In the genomic region with DNA sequence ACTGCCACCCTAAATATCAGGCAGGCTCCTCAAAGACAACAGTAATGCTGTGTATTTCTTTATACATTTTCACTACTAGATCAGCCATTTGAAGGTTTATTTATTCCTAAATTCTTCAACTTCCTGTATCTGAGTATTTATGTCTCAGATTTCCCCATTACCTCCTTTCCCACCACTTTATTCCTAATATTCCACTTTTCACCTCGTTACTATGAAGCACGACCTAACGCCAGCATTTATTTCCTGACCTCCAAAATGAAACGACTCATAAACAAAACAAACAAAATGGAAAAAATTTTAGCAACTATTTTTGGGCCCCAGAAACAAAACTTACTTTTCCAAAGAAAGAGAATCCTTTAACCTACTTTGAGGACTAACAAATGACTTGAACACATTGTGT, we compare ENCODE assay signal across 19 cellular contexts.
DNase-seq lines count a peak whose midpoint lies in the region; ATAC-seq and TF ChIP-seq lines count a peak whose summit lies in the region.
"Had no signal": no experiment of that assay in that cellular context is flagged by ENCODE, and none has a peak within 500 bp of the region (broad histone marks: within the 10 kb centered on the region; RNA-seq: fewer than 3 reads in every experiment).

No MANE protein-coding gene starts in this region.

- H3K27ac ChIP-seq in KOPT-K1 (ENCODE audit: low read depth, low read length, poor library complexity, severe bottlenecking), result peak overlapping the region; percentile 13
- H3K27ac ChIP-seq in uterus, result peak overlapping the region; percentile 6 to 69
- H3K27ac ChIP-seq in gastrocnemius medialis, result no peak overlapping the region
- H3K27ac ChIP-seq: KMS-11, skin epidermis, suprapubic skin had no signal

- H3K4me1 ChIP-seq in uterus (peaks cover 0 to 16% of the 10 kb centered on the region in 2 donors), gastrocnemius medialis (peaks cover 5 to 6% of the 10 kb centered on the region in 2 donors)

- H3K9me3 Mint-ChIP-seq in endothelial cell (ENCODE audit: unreplicated experiment) (no peaks in the 10 kb centered on the region), mesothelial cell of epicardium (no peaks in the 10 kb centered on the region)
- H3K9me3 Mint-ChIP-seq: H9 had no signal

- H3K4me3 ChIP-seq in uterus (no peak overlapping the region), gastrocnemius medialis (no peak overlapping the region), MG63 (no peak overlapping the region)
- H3K4me3 ChIP-seq: lung, skin epidermis, suprapubic skin had no signal

- no peak overlapping the region for H3K4me3 Mint-ChIP-seq in endothelial cell (ENCODE audit: unreplicated experiment)
- H3K4me3 Mint-ChIP-seq in mesothelial cell of epicardium, result no peak overlapping the region
- H3K4me3 Mint-ChIP-seq: H9 had no signal

- TF ChIP-seq POLR2A in uterus (IDR thresholded peaks at IDR 0.05), result no peak
- TF ChIP-seq POLR2A in gastrocnemius medialis (IDR thresholded peaks at IDR 0.05), result no peak

- DNase-seq in endothelial cell (ENCODE audit: low spot score) (no peak), mesothelial cell of epicardium (ENCODE audit: low spot score in 2 of 2, unreplicated experiment in 2 of 2) (no peak), uterus (no peak), gastrocnemius medialis (no peak), NCI-H774 (lab: John Stamatoyannopoulos, UW) (no peak), MG63 (no peak), activated gamma-delta T cell (lab: John Stamatoyannopoulos, UW) (no peak)
- DNase-seq: activated CD4-positive, alpha-beta T cell treated with anti-CD3 and anti-CD28 coated beads for 1 hour; activated gamma-delta T cell treated with Interleukin-2 at 50 U/mL for 16 hours; effector CD8-positive, alpha-beta T cell; H9; NCI-H146; NCI-H524; T-helper 1 cell had no signal

- intact Hi-C loops in uterus (cut with DNase I; ENCODE audit: low total_unique reads) (no loop called here), gastrocnemius medialis (cut with DNase I; ENCODE audit: low total_unique reads) (no loop called here)

- H3K27me3 Mint-ChIP-seq in endothelial cell (ENCODE audit: unreplicated experiment) (peaks cover 1% of the 10 kb centered on the region), mesothelial cell of epicardium (ENCODE audit: low read depth) (no peaks in the 10 kb centered on the region)

- H3K27me3 ChIP-seq in uterus (no peaks in the 10 kb centered on the region), gastrocnemius medialis (no peaks in the 10 kb centered on the region), MG63 (no peaks in the 10 kb centered on the region)
- H3K27me3 ChIP-seq: suprapubic skin had no signal

- ATAC-seq in gastrocnemius medialis, result no peak

- H3K36me3 ChIP-seq in KOPT-K1 (ENCODE audit: insufficient read depth, low read length) (no peaks in the 10 kb centered on the region), uterus (no peaks in the 10 kb centered on the region), gastrocnemius medialis (no peaks in the 10 kb centered on the region), MG63 (no peaks in the 10 kb centered on the region)
- H3K36me3 ChIP-seq: suprapubic skin had no signal

- H3K9me3 ChIP-seq in KOPT-K1 (ENCODE audit: insufficient read depth, low read length, poor library complexity, severe bottlenecking), result no peaks in the 10 kb centered on the region
- no peaks in the 10 kb centered on the region for H3K9me3 ChIP-seq in uterus
- no peaks in the 10 kb centered on the region for H3K9me3 ChIP-seq in gastrocnemius medialis
- H3K9me3 ChIP-seq in MG63, result no peaks in the 10 kb centered on the region
- H3K9me3 ChIP-seq: suprapubic skin had no signal

- H3K27ac Mint-ChIP-seq in endothelial cell (ENCODE audit: unreplicated experiment) (peak overlapping the region; percentile 49), mesothelial cell of epicardium (peak overlapping the region; percentile 27)

- H3K36me3 Mint-ChIP-seq in endothelial cell (ENCODE audit: low read depth, unreplicated experiment) (peaks cover 9% of the 10 kb centered on the region), mesothelial cell of epicardium (peaks cover 4% of the 10 kb centered on the region)

- no peak for TF ChIP-seq CTCF in endothelial cell (IDR thresholded peaks at IDR 0.05; ENCODE audit: unreplicated experiment)
- TF ChIP-seq CTCF in mesothelial cell of epicardium (IDR thresholded peaks at IDR 0.05; ENCODE audit: unreplicated experiment), result no peak
- TF ChIP-seq CTCF in uterus (IDR thresholded peaks at IDR 0.05), result no peak
- TF ChIP-seq CTCF in gastrocnemius medialis (IDR thresholded peaks at IDR 0.05 in 4 of 5, conservative IDR thresholded peaks at IDR 0.05 in 1 of 5), result no peak

- in situ Hi-C loops in gastrocnemius medialis (cut with MboI; ENCODE audit: low sequenced_read_pairs in 4 of 4), result no loop called here

- peaks cover 74% of the 10 kb centered on the region for H3K4me1 Mint-ChIP-seq in endothelial cell (ENCODE audit: unreplicated experiment)
- H3K4me1 Mint-ChIP-seq in mesothelial cell of epicardium, result peaks cover 58% of the 10 kb centered on the region

Comparison
In these comparisons a context has a peak if more than half of its experiments do, and no peak if none do; other contexts are left out.
1. H3K27ac ChIP-seq: peak in KOPT-K1 (single experiment) and uterus (2 of 2); none in gastrocnemius medialis (0 of 4).